8 cellular contexts compared by ENCODE assay signal in genomic region chr5:65722575-65723424, GRCh38. TPM values are rescaled to one million over a fixed set of nuclear protein-coding genes. Genes with fewer than 3 reads are reported as not detected.
A peak's percentile ranks its signal among the peaks of the same experiment; 100 is the strongest.
DNase-seq lines count a peak whose midpoint lies in the region; ATAC-seq and TF ChIP-seq lines count a peak whose summit lies in the region.

No MANE protein-coding gene starts in this region.

- H3K4me1 ChIP-seq in SJCRH30 (peaks cover 3% of the 10 kb centered on the region; the same call in 1 of the 2 replicates), stomach smooth muscle (ENCODE audit: control insufficient read depth, insufficient read depth, low read length) (peaks cover 8% of the 10 kb centered on the region)

- no peaks in the 10 kb centered on the region for H3K27me3 ChIP-seq in SJCRH30
- H3K27me3 ChIP-seq in stomach smooth muscle (ENCODE audit: control insufficient read depth in 1 of 2, insufficient read depth in 2 of 2, low read length in 2 of 2), result no peaks in the 10 kb centered on the region

- H3K9ac ChIP-seq in stomach smooth muscle (ENCODE audit: low read length in 2 of 2), result peak overlapping the region; percentile 60 to 74

- peaks cover 6% of the 10 kb centered on the region; the same call in 1 of the 2 replicates for H3K36me3 ChIP-seq in SJCRH30
- H3K36me3 ChIP-seq in stomach smooth muscle (ENCODE audit: control insufficient read depth in 2 of 2, insufficient read depth in 2 of 2, low read length in 2 of 2), result no peaks in the 10 kb centered on the region

- H3K27me3 Mint-ChIP-seq in activated T-cell treated with anti-CD3 and anti-CD28 coated beads, Interleukin-2, amount 50 U/mL, for 4 hours (ENCODE audit: low read depth), result no peaks in the 10 kb centered on the region

- H3K4me3 Mint-ChIP-seq in activated T-cell treated with anti-CD3 and anti-CD28 coated beads, Interleukin-2, amount 50 U/mL, for 4 hours, result peak overlapping the region; percentile 94

- DNase-seq in activated T-cell treated with anti-CD3 and anti-CD28 coated beads, Interleukin-2, amount 50 U/mL, for 4 hours, result no peak
- DNase-seq in activated T-cell treated with anti-CD3 and anti-CD28 coated beads for 4 hours, result no peak
- DNase-seq in SJCRH30, result peak; percentile 69 to 78
- peak; percentile 52 for DNase-seq in dermis blood vessel endothelial cell
- peak; percentile 62 for DNase-seq in left lobe of liver (ENCODE audit: low spot score)
- no peak for DNase-seq in stimulated activated CD4-positive, alpha-beta T cell treated with anti-CD3 and anti-CD28 coated beads, Interleukin-4, amount 100 ng/mL, for 4 hours

- no peaks in the 10 kb centered on the region for H3K9me3 Mint-ChIP-seq in activated T-cell treated with anti-CD3 and anti-CD28 coated beads, Interleukin-2, amount 50 U/mL, for 4 hours

- no peaks in the 10 kb centered on the region for H3K36me3 Mint-ChIP-seq in activated T-cell treated with anti-CD3 and anti-CD28 coated beads, Interleukin-2, amount 50 U/mL, for 4 hours (ENCODE audit: insufficient read depth)

- no peak for TF ChIP-seq EP300 in Ishikawa (IDR thresholded peaks at IDR 0.05; ENCODE audit: borderline replicate concordance)

- ATAC-seq in activated T-cell treated with anti-CD3 and anti-CD28 coated beads, Interleukin-2, amount 50 U/mL, for 4 hours, result no peak
- ATAC-seq in left lobe of liver, result peak; percentile 57

- TF ChIP-seq RAD21 in Ishikawa (IDR thresholded peaks at IDR 0.05; ENCODE audit: low read depth), result no peak

- H3K9me3 ChIP-seq in SJCRH30 (replicated peaks), result no peaks in the 10 kb centered on the region
- no peaks in the 10 kb centered on the region for H3K9me3 ChIP-seq in stomach smooth muscle (ENCODE audit: control insufficient read depth in 2 of 2, low read length in 2 of 2)

- H3K4me1 Mint-ChIP-seq in activated T-cell treated with anti-CD3 and anti-CD28 coated beads, Interleukin-2, amount 50 U/mL, for 4 hours (ENCODE audit: low read depth), result peaks cover 32% of the 10 kb centered on the region

- H3K4me3 ChIP-seq in SJCRH30, result peak overlapping the region; percentile 90
- peak overlapping the region; percentile 89 to 99 for H3K4me3 ChIP-seq in stomach smooth muscle (ENCODE audit: low read length in 2 of 2)

- peak overlapping the region; percentile 87 for H3K27ac ChIP-seq in SJCRH30
- peak overlapping the region; percentile 46 for H3K27ac ChIP-seq in stomach smooth muscle (ENCODE audit: low read length)

TF ChIP-seq in Ishikawa, 13 proteins besides CTCF, POLR2A, EP300 and RAD21:
- TF ChIP-seq MAX (IDR thresholded peaks at IDR 0.05) (peak; percentile 63; the same call in 1 of the 2 replicates), TCF12 (IDR thresholded peaks at IDR 0.05; ENCODE audit: low read depth) (peak; percentile 30; the same call in 1 of the 2 replicates), CREB1 (IDR thresholded peaks at IDR 0.05; ENCODE audit: low read depth) (no peak), YY1 (IDR thresholded peaks at IDR 0.05; ENCODE audit: low read depth) (peak; percentile 25; the same call in 1 of the 2 replicates)
TF ChIP-seq in Ishikawa: peak in this region for 3.

RNA-seq across cellular contexts. Expression of gene NLN, which starts 0.8 kb away (rescaled TPM):
- 10 to 100 TPM; 29.7 to 40.9 (median 38.8) TPM for total RNA-seq in activated T-cell treated with anti-CD3 and anti-CD28 coated beads, Interleukin-2, amount 50 U/mL, for 4 hours
- total RNA-seq in SJCRH30 (2014; rRNA removed; shearing (Covaris generic)), result 32.0 and 35.0 TPM in 2 replicates
- 40.2 and 78.3 TPM in 2 replicates for total RNA-seq in dermis blood vessel endothelial cell
- total RNA-seq in left lobe of liver, result 47.1 TPM

RNA-seq across cellular contexts. Expression of gene SGTB, which starts 0.9 kb away (rescaled TPM):
- 10 to 100 TPM in 1 of 3 donors, 1 to 10 TPM in 2; 9.2 to 11.0 (median 9.8) TPM for total RNA-seq in activated T-cell treated with anti-CD3 and anti-CD28 coated beads, Interleukin-2, amount 50 U/mL, for 4 hours
- 15.2 and 15.3 TPM in 2 replicates for total RNA-seq in SJCRH30 (2014; rRNA removed; shearing (Covaris generic))
- total RNA-seq in dermis blood vessel endothelial cell (12.1 and 20.1 TPM in 2 replicates), left lobe of liver (3.0 TPM)

Comparison
In these comparisons a context has a peak if more than half of its experiments do, and no peak if none do; other contexts are left out.
1. DNase-seq: peak in SJCRH30 (2 of 2), dermis blood vessel endothelial cell (single experiment) and left lobe of liver (single experiment); none in activated T-cell treated with anti-CD3 and anti-CD28 coated beads, Interleukin-2, amount 50 U/mL, for 4 hours (single experiment), activated T-cell treated with anti-CD3 and anti-CD28 coated beads for 4 hours (single experiment) and stimulated activated CD4-positive, alpha-beta T cell treated with anti-CD3 and anti-CD28 coated beads, Interleukin-4, amount 100 ng/mL, for 4 hours (0 of 2).